32 cellular contexts compared by ENCODE assay signal in the genomic region with DNA sequence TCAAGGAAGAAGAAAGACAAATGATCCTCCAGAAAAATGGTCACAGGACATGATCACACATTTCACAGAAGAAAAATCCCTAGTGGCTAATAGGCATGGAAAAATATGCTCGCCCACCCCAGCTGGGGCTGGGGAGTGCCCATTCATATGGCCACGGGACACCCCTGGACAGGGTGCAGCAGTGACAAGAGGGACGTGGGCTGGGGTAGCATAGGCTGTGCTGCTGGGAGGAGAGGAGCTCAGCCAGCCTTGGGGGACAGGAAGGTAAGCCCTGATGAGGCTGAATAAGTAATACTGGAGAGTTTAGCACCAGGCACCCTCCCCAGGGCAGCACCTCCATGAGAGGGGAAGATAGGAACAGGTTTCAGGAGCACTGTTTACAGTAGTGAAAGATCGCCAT.
"Had no signal": no experiment of that assay in that cellular context is flagged by ENCODE, and none has a peak within 500 bp of the region (broad histone marks: within the 10 kb centered on the region; RNA-seq: fewer than 3 reads in every experiment).

No MANE protein-coding gene starts in this region.

- H3K27ac ChIP-seq: brain microvascular endothelial cell, esophagus squamous epithelium, heart right ventricle, left lung, lower lobe of right lung, parathyroid adenoma, psoas muscle, vagina, WERI-Rb-1 had no signal

- H3K9me3 ChIP-seq: esophagus squamous epithelium, heart right ventricle, left lung, lower lobe of right lung, mucosa of descending colon, psoas muscle, vagina had no signal

- H3K36me3 ChIP-seq: brain microvascular endothelial cell, esophagus squamous epithelium, heart right ventricle, left lung, lower lobe of right lung, vagina, WERI-Rb-1 had no signal

- H3K9me3 Mint-ChIP-seq: activated CD4-positive, alpha-beta memory T cell treated with anti-CD3 and anti-CD28 coated beads, Interleukin-2, amount 10 ng/mL, durations not matched to agents 7 days and 5 days; activated T-cell treated with anti-CD3 and anti-CD28 coated beads, Interleukin-2, amount 50 U/mL, for 24 hours; dendritic cell treated with granulocyte-macrophage colony-stimulating factor and Interleukin-4, amounts not matched to agents 40 ng/mL and 50 ng/mL, for 4 days; neural crest cell; stimulated activated naive CD8-positive, alpha-beta T cell treated with anti-CD3 and anti-CD28 coated beads, Interleukin-15, Interleukin-2, amounts not matched to agents 100 ng/mL and 50 ng/mL, for 24 hours; type B pancreatic cell had no signal

- DNase-seq: activated CD4-positive, alpha-beta memory T cell treated with anti-CD3 and anti-CD28 coated beads, Interleukin-2, amount 10 ng/mL, durations not matched to agents 7 days and 5 days; activated CD4-positive, alpha-beta T cell treated with anti-CD3 and anti-CD28 coated beads for 48 hours; activated gamma-delta T cell; activated naive CD4-positive, alpha-beta T cell treated with anti-CD3 and anti-CD28 coated beads, Interleukin-2, amount 50 U/mL, for 16 hours; activated T-cell treated with anti-CD3 and anti-CD28 coated beads, Interleukin-2, amount 50 U/mL, for 24 hours; amniotic stem cell; brain microvascular endothelial cell; central memory CD4-positive, alpha-beta T cell; esophagus squamous epithelium; foreskin melanocyte; heart right ventricle; kidney glomerular epithelial cell; left lung; lower lobe of right lung; mesendoderm; mucosa of descending colon; nucleus accumbens; psoas muscle; stimulated activated CD4-positive, alpha-beta T cell treated with anti-CD3 and anti-CD28 coated beads, Interleukin-15, amount 100 ng/mL, for 24 hours; substantia nigra; T-helper 17 cell; T1000; WERI-Rb-1 had no signal

- H3K27me3 ChIP-seq: brain microvascular endothelial cell, heart right ventricle, left lung, vagina had no signal

- H3K4me3 Mint-ChIP-seq: activated CD4-positive, alpha-beta memory T cell treated with anti-CD3 and anti-CD28 coated beads, Interleukin-2, amount 10 ng/mL, durations not matched to agents 7 days and 5 days; activated T-cell treated with anti-CD3 and anti-CD28 coated beads, Interleukin-2, amount 50 U/mL, for 24 hours; dendritic cell treated with granulocyte-macrophage colony-stimulating factor and Interleukin-4, amounts not matched to agents 40 ng/mL and 50 ng/mL, for 4 days; neural crest cell; stimulated activated naive CD8-positive, alpha-beta T cell treated with anti-CD3 and anti-CD28 coated beads, Interleukin-15, Interleukin-2, amounts not matched to agents 100 ng/mL and 50 ng/mL, for 24 hours; T-helper 17 cell; type B pancreatic cell had no signal

- H3K4me1 ChIP-seq: esophagus squamous epithelium, heart right ventricle, left lung, lower lobe of right lung, parathyroid adenoma, psoas muscle, vagina had no signal

- H3K4me3 ChIP-seq: esophagus squamous epithelium, heart right ventricle, left lung, lower lobe of right lung, mucosa of descending colon, psoas muscle, vagina had no signal

- H3K36me3 Mint-ChIP-seq: type B pancreatic cell had no signal

- H3K79me2 ChIP-seq: parathyroid adenoma had no signal

- H3K9ac ChIP-seq: parathyroid adenoma had no signal

- H3K27me3 Mint-ChIP-seq: type B pancreatic cell had no signal

- H2AFZ ChIP-seq: parathyroid adenoma had no signal

- H3K27ac Mint-ChIP-seq: activated CD4-positive, alpha-beta memory T cell treated with anti-CD3 and anti-CD28 coated beads, Interleukin-2, amount 10 ng/mL, durations not matched to agents 7 days and 5 days; activated T-cell treated with anti-CD3 and anti-CD28 coated beads, Interleukin-2, amount 50 U/mL, for 24 hours; dendritic cell treated with granulocyte-macrophage colony-stimulating factor and Interleukin-4, amounts not matched to agents 40 ng/mL and 50 ng/mL, for 4 days; stimulated activated naive CD8-positive, alpha-beta T cell treated with anti-CD3 and anti-CD28 coated beads, Interleukin-15, Interleukin-2, amounts not matched to agents 100 ng/mL and 50 ng/mL, for 24 hours; T-helper 17 cell; type B pancreatic cell had no signal

- ATAC-seq: activated CD4-positive, CD25-positive, alpha-beta regulatory T cell treated with anti-CD3 and anti-CD28 coated beads, Interleukin-2, amount 50 U/mL, for 24 hours; left lung; lower lobe of right lung; mucosa of descending colon; psoas muscle; SK-N-SH treated with all-trans-retinoic acid at 6 μM for 48 hours; T-helper 17 cell had no signal

- H3K4me1 Mint-ChIP-seq: activated CD4-positive, alpha-beta memory T cell treated with anti-CD3 and anti-CD28 coated beads, Interleukin-2, amount 10 ng/mL, durations not matched to agents 7 days and 5 days had no signal

- FAIRE-seq: astrocyte had no signal
